ENCODE assay signal across 1 cellular context in genomic region chr1:117605811-117606607, GRCh38.
A peak's percentile ranks its signal among the peaks of the same experiment; 100 is the strongest.
TF ChIP-seq lines count a peak whose summit lies in the region.

TSS of gene TENT5C (plus strand) at chr1:117606048. CDS start at chr1:117622869, 16,821 bp downstream.

TF ChIP-seq in HEK293, 187 proteins besides CTCF, POLR2A, EP300 and RAD21 (continued from another document and continues in another):
- TF ChIP-seq ZNF596 (tag by site-specific recombination; IDR thresholded peaks at IDR 0.05) (no peak; the same call in 1 of the 2 replicates), ZNF239 (tag by site-specific recombination; IDR thresholded peaks at IDR 0.05) (0 out of 2 replicates have a peak, but pooled peaks have one; percentile 67), GLI4 (tag by site-specific recombination; IDR thresholded peaks at IDR 0.05) (peak; percentile 74; the same call in 1 of the 2 replicates), ZBTB1 (tag by site-specific recombination; IDR thresholded peaks at IDR 0.05) (no peak), EGR2 (tag by site-specific recombination; IDR thresholded peaks at IDR 0.05; ENCODE audit: low read depth) (peak; percentile 29), ZNF580 (tag by site-specific recombination; IDR thresholded peaks at IDR 0.05) (no peak), ZNF488 (tag by site-specific recombination; IDR thresholded peaks at IDR 0.05) (no peak), ZNF76 (tag by site-specific recombination; IDR thresholded peaks at IDR 0.05; ENCODE audit: borderline replicate concordance, low read depth) (0 out of 2 replicates have a peak, but pooled peaks have one; percentile 29), ZBTB17 (tag by site-specific recombination; IDR thresholded peaks at IDR 0.05) (peak; percentile 76), HOXC10 (CRISPR knock-in tag; IDR thresholded peaks at IDR 0.05) (no peak), ZNF48 (tag by site-specific recombination; IDR thresholded peaks at IDR 0.05) (no peak), TSHZ1 (tag by site-specific recombination; IDR thresholded peaks at IDR 0.05; ENCODE audit: borderline replicate concordance) (no peak; the same call in 1 of the 2 replicates), KLF10 (tag by site-specific recombination; IDR thresholded peaks at IDR 0.05) (peak; percentile 100), KLF8 (tag by site-specific recombination; IDR thresholded peaks at IDR 0.05) (peak; percentile 87), ZNF121 (tag by site-specific recombination; IDR thresholded peaks at IDR 0.05) (no peak), HIC1 (tag by site-specific recombination; IDR thresholded peaks at IDR 0.05) (0 out of 2 replicates have a peak, but pooled peaks have one; percentile 41), ZNF354C (tag by site-specific recombination; IDR thresholded peaks at IDR 0.05; ENCODE audit: borderline replicate concordance, low read depth) (no peak), ZNF221 (tag by site-specific recombination; IDR thresholded peaks at IDR 0.05; ENCODE audit: borderline replicate concordance) (no peak), ZNF398 (tag by site-specific recombination; IDR thresholded peaks at IDR 0.05) (peak; percentile 37), ZNF558 (tag by site-specific recombination; IDR thresholded peaks at IDR 0.05) (no peak), ZEB2 (tag by site-specific recombination; IDR thresholded peaks at IDR 0.05) (peak; percentile 61; the same call in 1 of the 2 replicates), ZNF23 (tag by site-specific recombination; IDR thresholded peaks at IDR 0.05; ENCODE audit: borderline replicate concordance) (no peak), SP2 (tag by site-specific recombination; IDR thresholded peaks at IDR 0.05) (peak; percentile 93), KLF1 (tag by site-specific recombination; IDR thresholded peaks at IDR 0.05) (peak; percentile 91), ZNF629 (tag by site-specific recombination; IDR thresholded peaks at IDR 0.05) (no peak), BCL11B (tag by site-specific recombination; IDR thresholded peaks at IDR 0.05; ENCODE audit: low read depth) (peak; percentile 25; the same call in 1 of the 2 replicates), ZNF394 (tag by site-specific recombination; IDR thresholded peaks at IDR 0.05; ENCODE audit: borderline replicate concordance) (peak; percentile 60; the same call in 1 of the 2 replicates), AEBP2 (tag by site-specific recombination; IDR thresholded peaks at IDR 0.05; ENCODE audit: borderline replicate concordance) (no peak), ZNF10 (tag by site-specific recombination; IDR thresholded peaks at IDR 0.05) (peak; percentile 97), ZNF155 (tag by site-specific recombination; IDR thresholded peaks at IDR 0.05) (no peak), PRDM4 (tag by site-specific recombination; IDR thresholded peaks at IDR 0.05) (peak; percentile 16; the same call in 1 of the 2 replicates), ZSCAN16 (tag by site-specific recombination; IDR thresholded peaks at IDR 0.05) (peak; percentile 48; the same call in 1 of the 2 replicates), SP7 (tag by site-specific recombination; IDR thresholded peaks at IDR 0.05) (0 out of 2 replicates have a peak, but pooled peaks have one; percentile 21), ZBTB20 (tag by site-specific recombination; IDR thresholded peaks at IDR 0.05) (peak; percentile 38; the same call in 1 of the 2 replicates), ZNF416 (tag by site-specific recombination; IDR thresholded peaks at IDR 0.05) (no peak), ZFP69B (tag by site-specific recombination; IDR thresholded peaks at IDR 0.05) (0 out of 2 replicates have a peak, but pooled peaks have one; percentile 23), PATZ1 (tag by site-specific recombination; IDR thresholded peaks at IDR 0.05) (peak; percentile 85), ZNF777 (tag by site-specific recombination; IDR thresholded peaks at IDR 0.05; ENCODE audit: borderline replicate concordance) (peak; percentile 88), YY2 (tag by site-specific recombination; IDR thresholded peaks at IDR 0.05) (peak; percentile 51; the same call in 1 of the 2 replicates), ZSCAN18 (tag by site-specific recombination; IDR thresholded peaks at IDR 0.05) (peak; percentile 33; the same call in 1 of the 2 replicates), ZNF169 (tag by site-specific recombination; IDR thresholded peaks at IDR 0.05) (peak; percentile 74; the same call in 1 of the 2 replicates)
